8 cellular contexts compared by ENCODE assay signal in genomic region chr1:237851209-237851845, GRCh38. TPM values are rescaled to one million over a fixed set of nuclear protein-coding genes. Genes with fewer than 3 reads are reported as not detected.
DNase-seq lines count a peak whose midpoint lies in the region; ATAC-seq, FAIRE-seq and TF ChIP-seq lines count a peak whose summit lies in the region.

No MANE protein-coding gene starts in this region.

- TF ChIP-seq EP300 in H1 (IDR thresholded peaks at IDR 0.05; ENCODE audit: borderline replicate concordance in 1 of 2, low read depth in 2 of 2, low read length in 2 of 2): no peak

- H2BK20ac ChIP-seq in H1 (ENCODE audit: low read length): no peak overlapping the region

- H3K36me3 ChIP-seq in H1 (ENCODE audit: control insufficient read depth in 2 of 4, insufficient read depth in 4 of 4, low read length in 3 of 4): no peaks in the 10 kb centered on the region
- H3K36me3 ChIP-seq in CD8-positive, alpha-beta T cell (ENCODE audit: insufficient read depth, low read length): no peaks in the 10 kb centered on the region

- H2BK120ac ChIP-seq in H1 (replicated peaks; ENCODE audit: low read depth, low read length): no peak overlapping the region

- peak; percentile 6 for DNase-seq in activated T-cell treated with anti-CD3 and anti-CD28 coated beads for 48 hours (ENCODE audit: low read depth)
- no peak for DNase-seq in activated T-cell treated with anti-CD3 and anti-CD28 coated beads, Interleukin-2, amount 50 U/mL, for 1 hour
- DNase-seq in HT1080 (ENCODE audit: low read depth): peak; percentile 32
- DNase-seq in RKO (ENCODE audit: low spot score): peak; percentile 62
- DNase-seq in H1 (ENCODE audit: low read depth in 1 of 2, low spot score in 2 of 2): peak; percentile 41 to 82
- DNase-seq in osteocyte (ENCODE audit: extremely low spot score, unreplicated experiment): no peak
- DNase-seq in CD8-positive, alpha-beta T cell: no peak

- TF ChIP-seq POLR2A in H1 (IDR thresholded peaks at IDR 0.05; ENCODE audit: control extremely low read depth in 1 of 2, low read depth in 2 of 2, low read length in 2 of 2): no peak

- no peaks in the 10 kb centered on the region for H4K20me1 ChIP-seq in H1 (replicated peaks in 1 of 2; ENCODE audit: control insufficient read depth in 1 of 2, insufficient read depth in 2 of 2, low read length in 2 of 2)

- no peak overlapping the region for H3K9ac ChIP-seq in H1 (replicated peaks in 1 of 4; ENCODE audit: extremely low read depth in 1 of 4, low read depth in 3 of 4, low read length in 3 of 4)

- no peaks in the 10 kb centered on the region for H3K4me1 Mint-ChIP-seq in osteocyte (ENCODE audit: unreplicated experiment)
- no peaks in the 10 kb centered on the region for H3K4me1 Mint-ChIP-seq in CD8-positive, alpha-beta T cell (ENCODE audit: low read depth)

- no peak overlapping the region for H4K8ac ChIP-seq in H1 (ENCODE audit: extremely low read depth, insufficient read depth, low read length)

- no peak overlapping the region for H2BK5ac ChIP-seq in H1 (ENCODE audit: low read depth, low read length)

- 21% methylated on average over 6 of the region's 6 CpGs; no CpG with 5 or more reads in 1 of the 2 experiments for WGBS in H1 (ENCODE audit: extremely low coverage in 1 of 2, insufficient coverage in 1 of 2, insufficient read length in 1 of 2, insufficient replicate concordance in 2 of 2, low coverage in 1 of 2, low lambda C conversion rate in 2 of 2, missing lambda C conversion rate in 1 of 2), 2 experiments

- TF ChIP-seq CTCF in H1 (IDR thresholded peaks at IDR 0.05; ENCODE audit: control extremely low read depth in 1 of 3, insufficient read depth in 1 of 3, low read depth in 1 of 3, low read length in 3 of 3): peak; percentile 66 to 87 (median 76)
- TF ChIP-seq CTCF in osteocyte (IDR thresholded peaks at IDR 0.05): peak; percentile 53
- TF ChIP-seq CTCF in CD8-positive, alpha-beta T cell (IDR thresholded peaks at IDR 0.05): no peak

- no peak overlapping the region for H2BK12ac ChIP-seq in H1 (ENCODE audit: low read depth, low read length)

- no peak overlapping the region for H3K14ac ChIP-seq in H1 (ENCODE audit: insufficient read length)

- H3K27ac Mint-ChIP-seq in osteocyte (ENCODE audit: unreplicated experiment): no peak overlapping the region
- H3K27ac Mint-ChIP-seq in CD8-positive, alpha-beta T cell: no peak overlapping the region

- H3K36me3 Mint-ChIP-seq in osteocyte (ENCODE audit: unreplicated experiment): no peaks in the 10 kb centered on the region
- no peaks in the 10 kb centered on the region for H3K36me3 Mint-ChIP-seq in CD8-positive, alpha-beta T cell

- H4K5ac ChIP-seq in H1 (ENCODE audit: insufficient read length, low read depth, low read length): no peak overlapping the region

- H3K4me3 ChIP-seq in H1 (ENCODE audit: extremely low read depth in 1 of 4, insufficient read depth in 2 of 4, low read depth in 3 of 4, low read length in 4 of 4): no peak overlapping the region
- no peak overlapping the region for H3K4me3 ChIP-seq in CD8-positive, alpha-beta T cell (ENCODE audit: low read depth, low read length)

- H3K4me2 ChIP-seq in H1 (ENCODE audit: insufficient read depth in 1 of 2, low read depth in 2 of 2, low read length in 2 of 2): no peak overlapping the region

- H2AFZ ChIP-seq in H1 (ENCODE audit: low read length): 0 out of 2 replicates have a peak overlapping the region, but pooled peaks have one; percentile 81

- H3K23me2 ChIP-seq in H1 (ENCODE audit: low read depth, low read length): no peaks in the 10 kb centered on the region

- H3K9me3 Mint-ChIP-seq in osteocyte (ENCODE audit: unreplicated experiment): peaks cover 5% of the 10 kb centered on the region
- peaks cover 5% of the 10 kb centered on the region for H3K9me3 Mint-ChIP-seq in CD8-positive, alpha-beta T cell

- no peak overlapping the region for H3K18ac ChIP-seq in H1 (ENCODE audit: extremely low read depth, low read length)

- POLR2A ChIA-PET in H1 (lab: Charles Lee; ENCODE audit: partially characterized antibody): no interaction called here
- POLR2A ChIA-PET in CD8-positive, alpha-beta T cell (lab: Charles Lee): no interaction called here

- H2BK15ac ChIP-seq in H1 (ENCODE audit: low read length): no peak overlapping the region

- CTCF ChIA-PET in H1 (lab: Charles Lee; ENCODE audit: partially characterized antibody): interaction anchor here (0.6 to 7.7 kb wide), 44 partner anchors 11 to 1205 kb away, joined by 3 to 90 read pairs (median 4); no protein-coding TSS in a partner anchor
- CTCF ChIA-PET in CD8-positive, alpha-beta T cell (lab: Charles Lee): no interaction called here

- no peak overlapping the region for H3K23ac ChIP-seq in H1 (ENCODE audit: insufficient read length)

- H4K91ac ChIP-seq in H1 (replicated peaks; ENCODE audit: insufficient read length, low read length): no peak overlapping the region

- intact Hi-C loops in CD8-positive, alpha-beta T cell (cut with DNase I, micrococcal nuclease): no loop called here

- no peak overlapping the region for H2AK5ac ChIP-seq in H1 (ENCODE audit: low read depth, low read length)

- H3K4ac ChIP-seq in H1 (replicated peaks; ENCODE audit: insufficient read length, low read depth, low read length): no peak overlapping the region

- no peaks in the 10 kb centered on the region for H3K79me2 ChIP-seq in H1 (ENCODE audit: control insufficient read depth in 1 of 2, insufficient read depth in 2 of 2, low read length in 2 of 2)

- no peaks in the 10 kb centered on the region for H3K27me3 ChIP-seq in H1 (replicated peaks in 1 of 4; ENCODE audit: control insufficient read depth in 3 of 4, extremely low read depth in 1 of 4, insufficient read depth in 3 of 4, low read length in 3 of 4)
- H3K27me3 ChIP-seq in CD8-positive, alpha-beta T cell (ENCODE audit: insufficient read depth, low read length): no peaks in the 10 kb centered on the region

- no peaks in the 10 kb centered on the region for H3K79me1 ChIP-seq in H1 (ENCODE audit: low read depth, low read length)

- H3K27me3 Mint-ChIP-seq in osteocyte (ENCODE audit: unreplicated experiment): no peaks in the 10 kb centered on the region
- no peaks in the 10 kb centered on the region for H3K27me3 Mint-ChIP-seq in CD8-positive, alpha-beta T cell (ENCODE audit: low read depth)

- peak; percentile 83 for FAIRE-seq in H1 (lab: Jason Lieb, UNC)

- H3K4me1 ChIP-seq in H1 (replicated peaks in 1 of 4; ENCODE audit: control insufficient read depth in 3 of 4, insufficient read depth in 4 of 4, low read length in 3 of 4): peaks cover 0 to 3% (median 0%) of the 10 kb centered on the region in 4 experiments; a peak in 2 of 7 replicates
- H3K4me1 ChIP-seq in CD8-positive, alpha-beta T cell (ENCODE audit: insufficient read depth, low read length): no peaks in the 10 kb centered on the region

- H3K56ac ChIP-seq in H1 (replicated peaks; ENCODE audit: insufficient read length, low read depth, low read length): no peak overlapping the region

- H3K4me3 Mint-ChIP-seq in osteocyte (ENCODE audit: unreplicated experiment): no peak overlapping the region
- H3K4me3 Mint-ChIP-seq in CD8-positive, alpha-beta T cell: no peak overlapping the region

- H3K9me3 ChIP-seq in H1 (ENCODE audit: insufficient read depth in 2 of 2, low read depth in 1 of 2, low read length in 1 of 2): 0 out of 4 replicates have a peak, but pooled peaks cover 0 to 3% of the 10 kb centered on the region in 2 experiments
- no peaks in the 10 kb centered on the region for H3K9me3 ChIP-seq in CD8-positive, alpha-beta T cell (ENCODE audit: low read length)

- H3K27ac ChIP-seq in H1 (ENCODE audit: low read depth, low read length): no peak overlapping the region
- H3K27ac ChIP-seq in CD8-positive, alpha-beta T cell (ENCODE audit: low read depth, low read length): no peak overlapping the region

- no peak for ATAC-seq in CD8-positive, alpha-beta T cell
- no peak for ATAC-seq in HG03439 (IDR thresholded peaks at IDR 0.05; ENCODE audit: unreplicated experiment)

- peak; percentile 88 to 90 for TF ChIP-seq RAD21 in H1 (IDR thresholded peaks at IDR 0.05 in 1 of 2, conservative IDR thresholded peaks at IDR 0.05 in 1 of 2; ENCODE audit: low read depth in 2 of 2, low read length in 2 of 2)

TF ChIP-seq in H1, 55 proteins besides CTCF, POLR2A, EP300 and RAD21 (continues in another document):
- no peak for TF ChIP-seq RBBP5 (IDR thresholded peaks at IDR 0.05; ENCODE audit: borderline replicate concordance, low read depth, low read length)
- TF ChIP-seq, protein P1, sequence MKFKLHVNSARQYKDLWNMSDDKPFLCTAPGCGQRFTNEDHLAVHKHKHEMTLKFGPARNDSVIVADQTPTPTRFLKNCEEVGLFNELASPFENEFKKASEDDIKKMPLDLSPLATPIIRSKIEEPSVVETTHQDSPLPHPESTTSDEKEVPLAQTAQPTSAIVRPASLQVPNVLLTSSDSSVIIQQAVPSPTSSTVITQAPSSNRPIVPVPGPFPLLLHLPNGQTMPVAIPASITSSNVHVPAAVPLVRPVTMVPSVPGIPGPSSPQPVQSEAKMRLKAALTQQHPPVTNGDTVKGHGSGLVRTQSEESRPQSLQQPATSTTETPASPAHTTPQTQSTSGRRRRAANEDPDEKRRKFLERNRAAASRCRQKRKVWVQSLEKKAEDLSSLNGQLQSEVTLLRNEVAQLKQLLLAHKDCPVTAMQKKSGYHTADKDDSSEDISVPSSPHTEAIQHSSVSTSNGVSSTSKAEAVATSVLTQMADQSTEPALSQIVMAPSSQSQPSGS (IDR thresholded peaks at IDR 0.05; ENCODE audit: low read length): 0 out of 2 replicates have a peak, but pooled peaks have one; percentile 30
- 0 out of 2 replicates have a peak, but pooled peaks have one; percentile 30 for TF ChIP-seq TEAD4 (IDR thresholded peaks at IDR 0.05; ENCODE audit: low read depth, low read length)
- TF ChIP-seq RNF2 (IDR thresholded peaks at IDR 0.05; ENCODE audit: borderline replicate concordance, low read depth, low read length, missing control alignments, poor library complexity, severe bottlenecking): no peak
- TF ChIP-seq CREB1 (IDR thresholded peaks at IDR 0.05): 0 out of 2 replicates have a peak, but pooled peaks have one; percentile 10

RNA-seq across cellular contexts. Expression of gene ZP4, which starts 39.4 kb away (rescaled TPM):
- not detected in 2 replicates for total RNA-seq in HT1080 (2014; rRNA removed; shearing (Covaris generic))
- not detected in 2 replicates for polyA plus RNA-seq in HT1080 (2015; cell fraction: cytosol; rRNA removed)
- polyA plus RNA-seq in HT1080 (2015; cell fraction: nucleus; rRNA removed): not detected in 2 replicates
- total RNA-seq in H1 (2021; fragmentation: NEBNext Ultra II Directional; extraction: Animal tissue kit (Norgen Biotek cat#: 25700)): not detected in 2 replicates
- polyA plus RNA-seq in H1 (2011; rRNA removed): not detected in 2 replicates
- not detected for polyA plus RNA-seq in H1 (2011; cell fraction: cytosol; rRNA removed)
- polyA plus RNA-seq in H1 (2011; cell fraction: nucleus; rRNA removed): not detected
- not detected in 4 replicates for polyA plus RNA-seq in H1 (2012, experiment 1 of 2)
- not detected for polyA plus RNA-seq in H1 (2012, experiment 2 of 2)
- not detected for polyA plus RNA-seq in H1 (2013, experiment 1 of 2)
- polyA plus RNA-seq in H1 (2013, experiment 2 of 2): not detected
- polyA minus RNA-seq in H1 (2011; rRNA and poly(A)+ RNA removed): 0.12 TPM in 1 of 2 replicates, not detected in the other
- not detected for polyA minus RNA-seq in H1 (2011; cell fraction: cytosol; rRNA and poly(A)+ RNA removed)
- not detected for polyA minus RNA-seq in H1 (2011; cell fraction: nucleus; rRNA and poly(A)+ RNA removed)
- not detected in 2 replicates for total RNA-seq in osteocyte
- total RNA-seq in CD8-positive, alpha-beta T cell: not detected

Comparison
In these comparisons a context has a peak if more than half of its experiments do, and no peak if none do; other contexts are left out.
1. DNase-seq: peak in activated T-cell treated with anti-CD3 and anti-CD28 coated beads for 48 hours (single experiment), HT1080 (single experiment), RKO (single experiment) and H1 (2 of 2); none in activated T-cell treated with anti-CD3 and anti-CD28 coated beads, Interleukin-2, amount 50 U/mL, for 1 hour (single experiment), osteocyte (single experiment) and CD8-positive, alpha-beta T cell (0 of 7).